Comparison of ENCODE assay signal across 9 cellular contexts in the genomic region with DNA sequence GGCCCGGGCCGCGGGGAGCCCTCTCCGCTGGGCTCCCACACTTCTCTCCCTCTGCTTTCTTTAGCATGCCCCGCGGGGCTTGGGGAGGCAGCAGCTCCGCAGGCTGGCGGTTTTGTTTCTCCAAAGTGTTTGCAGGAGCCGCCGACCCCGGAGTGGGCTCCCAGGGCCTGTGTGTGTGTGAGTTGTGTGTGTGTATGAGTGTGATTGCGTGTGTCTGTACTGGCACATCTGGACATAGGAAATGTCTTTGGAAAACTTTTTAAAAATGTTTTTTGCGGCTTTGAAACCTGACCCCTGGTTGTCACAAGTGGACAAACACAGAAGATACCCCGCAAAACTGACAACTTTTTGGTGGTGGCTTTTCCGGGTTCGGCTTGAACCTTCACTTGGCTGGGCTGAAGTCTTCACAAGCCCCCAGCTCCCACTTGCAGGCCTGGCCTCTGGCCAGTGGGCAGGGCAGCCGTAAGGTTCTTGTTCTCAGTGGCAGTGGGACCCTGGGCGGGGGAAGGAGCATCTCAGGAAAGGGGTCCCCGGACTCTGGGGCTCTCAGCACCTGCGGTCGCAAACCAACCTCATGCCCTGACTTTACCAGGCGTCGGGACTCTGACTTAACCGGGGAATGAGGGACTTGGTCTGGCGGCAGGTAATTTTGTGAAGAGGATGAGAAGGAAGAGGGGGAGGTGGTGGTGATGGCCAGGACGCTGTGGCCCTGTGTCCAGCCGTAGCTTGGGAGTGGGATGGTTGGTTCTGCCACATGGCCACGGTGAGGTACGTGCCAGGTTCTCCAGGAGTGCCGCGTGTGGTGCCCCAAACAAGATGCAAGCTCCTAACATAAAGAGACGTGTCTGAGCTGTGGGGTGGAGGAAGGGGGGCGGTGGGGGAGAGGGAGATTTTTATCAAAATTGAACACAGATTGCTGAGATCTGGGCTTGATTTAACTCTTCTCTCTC. TPM values are rescaled to one million over a fixed set of nuclear protein-coding genes. Genes with fewer than 3 reads are reported as not detected.
DNase-seq lines count a peak whose midpoint lies in the region; TF ChIP-seq lines count a peak whose summit lies in the region.
"Had no signal": no experiment of that assay in that cellular context is flagged by ENCODE, and none has a peak within 500 bp of the region (broad histone marks: within the 10 kb centered on the region; RNA-seq: fewer than 3 reads in every experiment).

No MANE protein-coding gene starts in this region.

- TF ChIP-seq CTCF in epithelial cell of proximal tubule (conservative IDR thresholded peaks at IDR 0.05; ENCODE audit: low read depth, low read length) (no peak), type B pancreatic cell (conservative IDR thresholded peaks at IDR 0.05) (no peak), BE2C (IDR thresholded peaks at IDR 0.05; ENCODE audit: low read depth, low read length) (no peak)

- H3K36me3 Mint-ChIP-seq in activated CD4-positive, alpha-beta T cell treated with anti-CD3 and anti-CD28 coated beads, Interleukin-2, amount 10 ng/mL, durations not matched to agents 7 days and 5 days (ENCODE audit: low read depth), result no peaks in the 10 kb centered on the region
- no peaks in the 10 kb centered on the region for H3K36me3 Mint-ChIP-seq in type B pancreatic cell

- peaks cover 32% of the 10 kb centered on the region for H3K4me1 ChIP-seq in muscle layer of colon (ENCODE audit: insufficient read depth, low read length)
- H3K4me1 ChIP-seq in BE2C, result no peaks in the 10 kb centered on the region

- CTCF ChIA-PET in activated CD4-positive, alpha-beta T cell treated with anti-CD3 and anti-CD28 coated beads, Interleukin-2, amount 10 ng/mL, durations not matched to agents 7 days and 5 days (lab: Charles Lee), result no interaction called here

- H3K9me3 Mint-ChIP-seq in activated CD4-positive, alpha-beta T cell treated with anti-CD3 and anti-CD28 coated beads, Interleukin-2, amount 10 ng/mL, durations not matched to agents 7 days and 5 days, result no peaks in the 10 kb centered on the region
- no peaks in the 10 kb centered on the region for H3K9me3 Mint-ChIP-seq in type B pancreatic cell
- H3K9me3 Mint-ChIP-seq: stimulated activated naive CD8-positive, alpha-beta T cell treated with anti-CD3 and anti-CD28 coated beads, Interleukin-15, Interleukin-2, amounts not matched to agents 100 ng/mL and 50 ng/mL, for 24 hours had no signal

- no peaks in the 10 kb centered on the region for H3K9me3 ChIP-seq in muscle layer of colon (ENCODE audit: low read length)
- no peaks in the 10 kb centered on the region for H3K9me3 ChIP-seq in BE2C

- POLR2A ChIA-PET in activated CD4-positive, alpha-beta T cell treated with anti-CD3 and anti-CD28 coated beads, Interleukin-2, amount 10 ng/mL, durations not matched to agents 7 days and 5 days (lab: Charles Lee), result no interaction called here

- H3K27ac Mint-ChIP-seq in activated CD4-positive, alpha-beta T cell treated with anti-CD3 and anti-CD28 coated beads, Interleukin-2, amount 10 ng/mL, durations not matched to agents 7 days and 5 days, result peak overlapping the region; percentile 44
- H3K27ac Mint-ChIP-seq in type B pancreatic cell, result peak overlapping the region; percentile 58
- H3K27ac Mint-ChIP-seq: stimulated activated naive CD8-positive, alpha-beta T cell treated with anti-CD3 and anti-CD28 coated beads, Interleukin-15, Interleukin-2, amounts not matched to agents 100 ng/mL and 50 ng/mL, for 24 hours had no signal

- no peak overlapping the region for H3K4me3 Mint-ChIP-seq in activated CD4-positive, alpha-beta T cell treated with anti-CD3 and anti-CD28 coated beads, Interleukin-2, amount 10 ng/mL, durations not matched to agents 7 days and 5 days
- H3K4me3 Mint-ChIP-seq in type B pancreatic cell, result peak overlapping the region; percentile 90
- H3K4me3 Mint-ChIP-seq: stimulated activated naive CD8-positive, alpha-beta T cell treated with anti-CD3 and anti-CD28 coated beads, Interleukin-15, Interleukin-2, amounts not matched to agents 100 ng/mL and 50 ng/mL, for 24 hours had no signal

- no peaks in the 10 kb centered on the region for H3K4me1 Mint-ChIP-seq in activated CD4-positive, alpha-beta T cell treated with anti-CD3 and anti-CD28 coated beads, Interleukin-2, amount 10 ng/mL, durations not matched to agents 7 days and 5 days
- H3K4me1 Mint-ChIP-seq in type B pancreatic cell (ENCODE audit: unreplicated experiment), result peaks cover 25% of the 10 kb centered on the region

- peaks cover 45% of the 10 kb centered on the region for H3K27me3 Mint-ChIP-seq in activated CD4-positive, alpha-beta T cell treated with anti-CD3 and anti-CD28 coated beads, Interleukin-2, amount 10 ng/mL, durations not matched to agents 7 days and 5 days
- peaks cover 16% of the 10 kb centered on the region for H3K27me3 Mint-ChIP-seq in type B pancreatic cell

- H3K27me3 ChIP-seq in muscle layer of colon (ENCODE audit: control insufficient read depth in 1 of 2, insufficient read depth in 2 of 2, low read length in 2 of 2) (no peaks in the 10 kb centered on the region), BE2C (peaks cover 35% of the 10 kb centered on the region)

- peak overlapping the region; percentile 77 for H3K9ac ChIP-seq in muscle layer of colon (ENCODE audit: low read length)

- peak overlapping the region; percentile 60 for H3K4me3 ChIP-seq in epithelial cell of proximal tubule (ENCODE audit: low read depth, low read length)
- H3K4me3 ChIP-seq in muscle layer of colon (ENCODE audit: low read depth in 1 of 2, low read length in 2 of 2), result peak overlapping the region; percentile 57 to 91
- no peak overlapping the region for H3K4me3 ChIP-seq in BE2C (ENCODE audit: low read depth, low read length)

- peak overlapping the region; percentile 73 for H3K27ac ChIP-seq in muscle layer of colon (ENCODE audit: low read depth, low read length)

- DNase-seq in activated CD4-positive, alpha-beta T cell treated with anti-CD3 and anti-CD28 coated beads, Interleukin-2, amount 10 ng/mL, durations not matched to agents 7 days and 5 days, result no peak
- no peak for DNase-seq in activated CD4-positive, alpha-beta T cell treated with anti-CD3 and anti-CD28 coated beads for 1 hour
- DNase-seq in epithelial cell of proximal tubule (ENCODE audit: low read depth), result no peak
- DNase-seq in type B pancreatic cell (ENCODE audit: extremely low spot score, unreplicated experiment), result no peak
- no peak for DNase-seq in Kasumi-1 (lab: John Stamatoyannopoulos, UW)
- DNase-seq in BE2C, result no peak
- DNase-seq in NCI-H1417 treated with DMSO at 0.1 percent for 48 hours (lab: John Stamatoyannopoulos, UW), result no peak

- H3K36me3 ChIP-seq in muscle layer of colon (ENCODE audit: insufficient read depth, low read length) (no peaks in the 10 kb centered on the region), BE2C (no peaks in the 10 kb centered on the region)

RNA-seq across cellular contexts. Expression of a gene that starts 0.6 kb away (rescaled TPM):
- total RNA-seq in activated CD4-positive, alpha-beta T cell treated with anti-CD3 and anti-CD28 coated beads, Interleukin-2, amount 10 ng/mL, durations not matched to agents 7 days and 5 days, result not detected
- total RNA-seq in epithelial cell of proximal tubule, result 0.35 and 0.87 TPM in 2 replicates
- 4.4 and 22.6 TPM in 2 replicates for total RNA-seq in type B pancreatic cell (ENCODE audit: low replicate concordance)
- not detected for polyA plus RNA-seq in BE2C (2012; ENCODE audit: insufficient read depth, insufficient read length, low read depth)
